Comparison of ENCODE assay signal across 18 cellular contexts in genomic region chr9:125635888-125636287, GRCh38.
DNase-seq lines count a peak whose midpoint lies in the region; ATAC-seq and TF ChIP-seq lines count a peak whose summit lies in the region.
"Had no signal": no experiment of that assay in that cellular context is flagged by ENCODE, and none has a peak within 500 bp of the region (broad histone marks: within the 10 kb centered on the region; RNA-seq: fewer than 3 reads in every experiment).

No MANE protein-coding gene starts in this region.

- H3K4me2 ChIP-seq in KMS-11 = peak overlapping the region; percentile 85

- no peak overlapping the region for H3K4me3 ChIP-seq in KMS-11 (IDR thresholded peaks at IDR 0.05; ENCODE audit: insufficient read depth, low read depth, low read length)
- H3K4me3 ChIP-seq: coronary artery, stomach had no signal

- TF ChIP-seq CTCF in KMS-11 (conservative IDR thresholded peaks at IDR 0.05; ENCODE audit: low read depth, low read length) = no peak

- peaks cover 46% of the 10 kb centered on the region for H3K79me2 ChIP-seq in KMS-11 (ENCODE audit: insufficient read depth, low read depth)

- H3K27me3 ChIP-seq in KMS-11 (ENCODE audit: insufficient read depth, low read depth) = no peaks in the 10 kb centered on the region
- H3K27me3 ChIP-seq: stomach had no signal

- peak overlapping the region; percentile 96; the same call in 1 of the 2 replicates for H3K27ac ChIP-seq in KMS-11
- H3K27ac ChIP-seq: coronary artery, stomach had no signal

- ATAC-seq in left cardiac atrium = no peak
- ATAC-seq: activated CD4-positive, CD25-positive, alpha-beta regulatory T cell treated with anti-CD3 and anti-CD28 coated beads, Interleukin-2, amount 50 U/mL, for 24 hours had no signal

- H4K20me1 ChIP-seq in KMS-11 (ENCODE audit: insufficient read depth) = no peaks in the 10 kb centered on the region

- intact Hi-C loops in left cardiac atrium (cut with DNase I) = no loop called here

- no peak overlapping the region for H2AFZ ChIP-seq in KMS-11 (ENCODE audit: low read depth)

- H3K4me1 ChIP-seq in KMS-11 (ENCODE audit: low read depth, poor library complexity, severe bottlenecking) = peaks cover 88% of the 10 kb centered on the region

- DNase-seq in NCI-H82 (lab: John Stamatoyannopoulos, UW) (peak; percentile 46), NCI-H82 treated with DMSO at 0.1 percent for 48 hours (lab: John Stamatoyannopoulos, UW; ENCODE audit: unreplicated experiment) (no peak), SHP77 treated with DMSO at 0.1 percent for 48 hours (lab: John Stamatoyannopoulos, UW) (peak; percentile 54), myocyte (ENCODE audit: low read depth) (peak; percentile 63), D341Med (ENCODE audit: low spot score) (no peak), left cardiac atrium (no peak)
- DNase-seq in stimulated activated CD4-positive, alpha-beta T cell treated with anti-CD3 and anti-CD28 coated beads, Interleukin-2, amount 100 ng/mL, for 24 hours = no peak
- DNase-seq: ACHN; CD8-positive, alpha-beta memory T cell; hypothalamus; kidney glomerular epithelial cell; OCI-M1; retina; stimulated activated CD4-positive, alpha-beta T cell treated with anti-CD3 and anti-CD28 coated beads, Interleukin-15, amount 100 ng/mL, for 24 hours; stomach had no signal

- no peaks in the 10 kb centered on the region for H3K36me3 ChIP-seq in KMS-11 (ENCODE audit: insufficient read depth)
- H3K36me3 ChIP-seq: stomach had no signal

- H3K9ac ChIP-seq in KMS-11 = no peak overlapping the region

Comparison
In these comparisons a context has a peak if more than half of its experiments do, and no peak if none do; other contexts are left out.
1. DNase-seq: peak in NCI-H82 (single experiment), SHP77 treated with DMSO at 0.1 percent for 48 hours (single experiment) and myocyte (single experiment); none in NCI-H82 treated with DMSO at 0.1 percent for 48 hours (single experiment), stimulated activated CD4-positive, alpha-beta T cell treated with anti-CD3 and anti-CD28 coated beads, Interleukin-2, amount 100 ng/mL, for 24 hours (0 of 2), D341Med (single experiment) and left cardiac atrium (single experiment).